Comparison of ENCODE assay signal across 7 cellular contexts in the genomic region with DNA sequence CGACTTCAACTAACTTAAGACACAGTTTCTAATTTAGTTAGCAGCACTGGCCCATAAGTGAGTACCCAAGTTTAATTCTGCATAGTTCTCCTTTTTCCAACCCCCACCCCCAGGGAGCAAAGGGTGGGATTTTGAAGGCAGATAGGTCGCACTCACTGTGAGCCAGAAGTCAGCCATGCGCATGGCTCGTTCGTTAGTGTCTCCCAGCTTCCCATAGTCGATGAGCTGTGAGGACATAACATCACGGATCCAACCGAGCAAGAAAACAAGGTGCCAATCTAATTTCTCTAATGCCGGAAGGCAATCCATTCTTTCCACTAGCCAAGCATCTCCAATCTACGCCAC. TPM values are rescaled to one million over a fixed set of nuclear protein-coding genes. Genes with fewer than 3 reads are reported as not detected.
DNase-seq lines count a peak whose midpoint lies in the region; ATAC-seq and TF ChIP-seq lines count a peak whose summit lies in the region.

No MANE protein-coding gene starts in this region.

- DNase-seq in Jurkat, Clone E6-1 (ENCODE audit: low read depth, low spot score) = no peak
- DNase-seq in choroid plexus epithelial cell (ENCODE audit: low read depth) (no peak), OCI-M2 (lab: John Stamatoyannopoulos, UW; ENCODE audit: unreplicated experiment) (no peak), NCI-H2081 (lab: John Stamatoyannopoulos, UW) (no peak)

- no peaks in the 10 kb centered on the region for H3K27me3 ChIP-seq in mucosa of stomach (ENCODE audit: control insufficient read depth, insufficient read depth, low read length)

- H3K4me3 ChIP-seq in Jurkat, Clone E6-1 (ENCODE audit: low read length) = peak overlapping the region; percentile 82
- H3K4me3 ChIP-seq in choroid plexus epithelial cell (ENCODE audit: low read depth, low read length) (peak overlapping the region; percentile 99), mucosa of stomach (ENCODE audit: low read length) (peak overlapping the region; percentile 97)

- ATAC-seq in GM21515 (IDR thresholded peaks at IDR 0.05; ENCODE audit: unreplicated experiment) (peak; percentile 5), GM19455 (IDR thresholded peaks at IDR 0.05; ENCODE audit: unreplicated experiment) (no peak)

- no peaks in the 10 kb centered on the region for H3K9me3 ChIP-seq in mucosa of stomach (ENCODE audit: control insufficient read depth, low read length)

- H3K36me3 ChIP-seq in mucosa of stomach (ENCODE audit: control insufficient read depth, insufficient read depth, low read length) = no peaks in the 10 kb centered on the region

- H3K4me1 ChIP-seq in mucosa of stomach (ENCODE audit: control insufficient read depth, insufficient read depth, low read length) = peaks cover 8% of the 10 kb centered on the region

- TF ChIP-seq CTCF in choroid plexus epithelial cell (conservative IDR thresholded peaks at IDR 0.05; ENCODE audit: low read depth, low read length) = no peak

- peak overlapping the region; percentile 82 for H3K9ac ChIP-seq in mucosa of stomach (ENCODE audit: low read length)

RNA-seq across cellular contexts. Expression of gene MRPL17, which starts 0.6 kb away (rescaled TPM):
- polyA plus RNA-seq in Jurkat, Clone E6-1 (2012; ENCODE audit: insufficient read depth, insufficient read length) = 162 TPM

RNA-seq across cellular contexts. Expression of gene DCHS1, which starts 27.0 kb away (rescaled TPM):
- 4.9 TPM for polyA plus RNA-seq in Jurkat, Clone E6-1 (2012; ENCODE audit: insufficient read depth, insufficient read length)
